Comparison of ENCODE assay signal across 9 cellular contexts in the genomic region with DNA sequence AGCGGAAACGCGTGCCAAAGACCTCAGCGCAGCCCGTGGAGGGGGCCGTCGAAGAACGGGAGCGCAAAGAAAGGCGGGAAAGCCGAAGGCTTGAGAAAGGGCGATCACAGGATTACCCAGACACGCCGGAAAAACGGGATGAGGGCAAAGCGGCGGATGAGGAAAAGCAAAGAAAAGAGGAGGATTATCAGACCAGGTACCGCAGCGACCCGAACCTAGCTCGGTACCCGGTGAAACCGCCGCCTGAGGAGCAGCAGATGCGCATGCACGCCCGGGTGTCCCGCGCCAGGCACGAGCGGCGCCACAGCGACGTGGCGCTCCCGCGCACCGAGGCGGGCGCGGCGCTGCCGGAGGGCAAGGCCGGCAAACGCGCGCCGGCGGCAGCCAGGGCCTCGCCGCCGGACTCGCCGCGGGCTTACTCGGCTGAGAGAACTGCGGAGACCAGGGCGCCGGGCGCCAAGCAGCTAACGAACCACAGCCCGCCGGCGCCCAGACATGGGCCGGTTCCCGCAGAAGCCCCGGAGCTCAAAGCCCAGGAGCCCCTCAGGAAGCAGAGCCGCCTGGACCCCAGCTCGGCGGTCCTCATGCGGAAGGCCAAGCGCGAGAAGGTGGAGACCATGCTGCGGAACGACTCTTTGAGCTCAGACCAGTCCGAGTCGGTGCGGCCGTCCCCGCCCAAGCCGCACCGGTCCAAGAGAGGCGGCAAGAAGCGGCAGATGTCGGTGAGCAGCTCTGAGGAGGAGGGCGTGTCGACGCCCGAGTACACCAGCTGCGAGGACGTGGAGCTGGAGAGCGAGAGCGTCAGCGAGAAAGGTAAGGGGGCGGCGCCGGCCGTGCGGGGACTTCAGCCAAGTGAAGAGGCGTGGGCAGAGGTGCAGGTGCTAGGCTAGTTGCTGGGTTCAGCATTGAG.
DNase-seq lines count a peak whose midpoint lies in the region; ATAC-seq and TF ChIP-seq lines count a peak whose summit lies in the region.
"Had no signal": no experiment of that assay in that cellular context is flagged by ENCODE, and none has a peak within 500 bp of the region (broad histone marks: within the 10 kb centered on the region; RNA-seq: fewer than 3 reads in every experiment).

No MANE protein-coding gene starts in this region.

- WGBS in lung, 2 donors = 8 to 17% methylated on average over 89 to 100 of the region's 100 CpGs
- WGBS in upper lobe of left lung, 2 donors = 14 to 37% methylated on average over 64 to 66 of the region's 100 CpGs

- H3K27me3 Mint-ChIP-seq in activated CD4-positive, alpha-beta T cell treated with anti-CD3 and anti-CD28 coated beads, Interleukin-2, amount 10 ng/mL, durations not matched to agents 24 days and 14 days = peaks cover 39% of the 10 kb centered on the region

- H3K36me3 ChIP-seq in colonic mucosa (no peaks in the 10 kb centered on the region), lung (ENCODE audit: control insufficient read depth in 2 of 2, insufficient read depth in 2 of 2, low read length in 2 of 2) (no peaks in the 10 kb centered on the region), upper lobe of left lung (no peaks in the 10 kb centered on the region)

- no peaks in the 10 kb centered on the region for H3K36me3 Mint-ChIP-seq in activated CD4-positive, alpha-beta T cell treated with anti-CD3 and anti-CD28 coated beads, Interleukin-2, amount 10 ng/mL, durations not matched to agents 24 days and 14 days (ENCODE audit: low read depth)

- H3K27ac ChIP-seq in colonic mucosa (no peak overlapping the region), lung (ENCODE audit: low read depth in 1 of 2, low read length in 1 of 2) (no peak overlapping the region), upper lobe of left lung (peak overlapping the region in 1 of 4 donors; percentile 3)

- peak overlapping the region in 1 of 2 donors; percentile 3 for H3K9ac ChIP-seq in colonic mucosa (ENCODE audit: low read depth in 2 of 2, low read length in 2 of 2)

- intact Hi-C loops in activated CD4-positive, alpha-beta T cell treated with anti-CD3 and anti-CD28 coated beads, Interleukin-2, amount 10 ng/mL, durations not matched to agents 24 days and 14 days (cut with micrococcal nuclease) = no loop called here
- intact Hi-C loops in colonic mucosa (cut with DNase I) = no loop called here

- no peak for TF ChIP-seq CTCF in colonic mucosa (IDR thresholded peaks at IDR 0.05)
- TF ChIP-seq CTCF in lung (IDR thresholded peaks at IDR 0.05; ENCODE audit: control extremely low read depth, extremely low read depth) = no peak
- no peak for TF ChIP-seq CTCF in upper lobe of left lung (IDR thresholded peaks at IDR 0.05)

- DNase-seq in activated CD4-positive, alpha-beta T cell treated with anti-CD3 and anti-CD28 coated beads, Interleukin-2, amount 10 ng/mL, durations not matched to agents 24 days and 14 days = no peak
- no peak for DNase-seq in activated CD4-positive, alpha-beta T cell treated with anti-CD3 and anti-CD28 coated beads, Interleukin-2, amount 50 U/mL, for 48 hours
- DNase-seq in NCI-H2227 treated with DMSO at 0.1 percent for 48 hours (lab: John Stamatoyannopoulos, UW) (peak; percentile 60), colonic mucosa (peak; percentile 40), lung (ENCODE audit: low spot score) (peak; percentile 54), upper lobe of left lung (peak; percentile 64 to 90)
- no peak for DNase-seq in stimulated activated CD4-positive, alpha-beta T cell treated with anti-CD3 and anti-CD28 coated beads, Interleukin-2, amount 100 ng/mL, for 48 hours
- DNase-seq: DND-41 had no signal

- H3K4me1 Mint-ChIP-seq in activated CD4-positive, alpha-beta T cell treated with anti-CD3 and anti-CD28 coated beads, Interleukin-2, amount 10 ng/mL, durations not matched to agents 24 days and 14 days = peaks cover 3% of the 10 kb centered on the region

- H3K9me3 ChIP-seq in colonic mucosa (no peaks in the 10 kb centered on the region), lung (ENCODE audit: control insufficient read depth in 2 of 2, insufficient read depth in 1 of 2, low read length in 1 of 2) (no peaks in the 10 kb centered on the region), upper lobe of left lung (no peaks in the 10 kb centered on the region)

- peak overlapping the region; percentile 28 for H3K4me3 ChIP-seq in colonic mucosa
- no peak overlapping the region for H3K4me3 ChIP-seq in lung
- peak overlapping the region in 3 of 4 donors; percentile 40 to 53 (median 50) for H3K4me3 ChIP-seq in upper lobe of left lung

- H3K27me3 ChIP-seq in colonic mucosa = peaks cover 17% of the 10 kb centered on the region
- H3K27me3 ChIP-seq in lung (ENCODE audit: control insufficient read depth, insufficient read depth) = no peaks in the 10 kb centered on the region
- H3K27me3 ChIP-seq in upper lobe of left lung = peaks cover 0 to 4% (median 0%) of the 10 kb centered on the region in 4 donors

- H3K4me1 ChIP-seq in colonic mucosa = no peaks in the 10 kb centered on the region
- H3K4me1 ChIP-seq in lung (ENCODE audit: control insufficient read depth in 2 of 2, insufficient read depth in 2 of 2, low read length in 2 of 2) = peaks cover 0 to 2% of the 10 kb centered on the region in 2 donors
- peaks cover 0 to 11% (median 5%) of the 10 kb centered on the region in 4 donors for H3K4me1 ChIP-seq in upper lobe of left lung

- ATAC-seq in HG02642 (IDR thresholded peaks at IDR 0.05; ENCODE audit: poor library complexity, unreplicated experiment) (peak; percentile 77), lung (ENCODE audit: insufficient read depth, low FRiP score) (peak; percentile 84), upper lobe of left lung (ENCODE audit: low FRiP score in 2 of 2) (peak; percentile 81 to 88)

- H3K9me3 Mint-ChIP-seq in activated CD4-positive, alpha-beta T cell treated with anti-CD3 and anti-CD28 coated beads, Interleukin-2, amount 10 ng/mL, durations not matched to agents 24 days and 14 days = peaks cover 6% of the 10 kb centered on the region

- H3K4me3 Mint-ChIP-seq in activated CD4-positive, alpha-beta T cell treated with anti-CD3 and anti-CD28 coated beads, Interleukin-2, amount 10 ng/mL, durations not matched to agents 24 days and 14 days = peak overlapping the region; percentile 41

- no peak for TF ChIP-seq EP300 in upper lobe of left lung (IDR thresholded peaks at IDR 0.05)

- H3K27ac Mint-ChIP-seq in activated CD4-positive, alpha-beta T cell treated with anti-CD3 and anti-CD28 coated beads, Interleukin-2, amount 10 ng/mL, durations not matched to agents 24 days and 14 days = no peak overlapping the region

- TF ChIP-seq POLR2A in upper lobe of left lung (IDR thresholded peaks at IDR 0.05) = no peak

Comparison
In these comparisons a context has a peak if more than half of its experiments do, and no peak if none do; other contexts are left out.
1. DNase-seq: peak in NCI-H2227 treated with DMSO at 0.1 percent for 48 hours (single experiment), colonic mucosa (single experiment), lung (single experiment) and upper lobe of left lung (2 of 2); none in activated CD4-positive, alpha-beta T cell treated with anti-CD3 and anti-CD28 coated beads, Interleukin-2, amount 10 ng/mL, durations not matched to agents 24 days and 14 days (single experiment), activated CD4-positive, alpha-beta T cell treated with anti-CD3 and anti-CD28 coated beads, Interleukin-2, amount 50 U/mL, for 48 hours (0 of 2) and stimulated activated CD4-positive, alpha-beta T cell treated with anti-CD3 and anti-CD28 coated beads, Interleukin-2, amount 100 ng/mL, for 48 hours (0 of 2).
2. Peak in every context shown above with its lines, with median percentiles within 50 percentile points of each other: ATAC-seq.